19 cellular contexts compared by ENCODE assay signal in the genomic region with DNA sequence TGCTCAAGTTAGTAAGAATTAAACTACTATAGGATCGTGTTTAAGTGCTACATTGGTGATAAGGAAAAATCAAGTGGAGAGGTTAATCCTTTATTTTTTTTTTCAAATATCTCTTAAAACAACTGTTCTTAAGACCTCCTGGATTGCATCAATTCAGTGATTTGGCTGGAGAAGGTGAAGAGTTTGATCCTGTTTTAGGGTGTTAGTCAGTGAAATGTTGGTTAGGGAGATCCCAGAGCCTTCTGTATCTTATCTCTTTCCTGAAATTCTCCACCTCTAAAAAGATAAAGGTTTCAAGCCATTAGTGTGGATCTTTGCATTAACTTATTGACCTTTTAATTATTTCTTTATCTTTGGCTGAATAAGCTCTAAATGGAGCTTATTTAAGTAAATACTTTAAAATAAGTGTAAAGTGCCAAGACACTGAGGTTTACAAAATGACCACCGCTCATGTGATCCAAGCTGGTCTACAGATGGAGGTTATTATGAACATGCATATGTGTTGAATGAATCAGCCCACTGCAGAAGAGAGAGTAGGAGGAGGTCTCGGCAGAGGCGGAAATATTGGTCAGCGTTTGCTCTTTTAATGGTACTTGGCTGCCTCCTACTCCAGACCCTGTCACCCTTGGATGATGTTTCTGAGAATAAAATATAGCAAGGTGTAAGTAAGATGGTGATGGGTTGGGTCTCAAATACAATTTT.
A peak's percentile ranks its signal among the peaks of the same experiment; 100 is the strongest.
DNase-seq lines count a peak whose midpoint lies in the region; ATAC-seq and TF ChIP-seq lines count a peak whose summit lies in the region.
"Had no signal": no experiment of that assay in that cellular context is flagged by ENCODE, and none has a peak within 500 bp of the region (broad histone marks: within the 10 kb centered on the region; RNA-seq: fewer than 3 reads in every experiment).

No MANE protein-coding gene starts in this region.

- in situ Hi-C loops in astrocyte of the cerebellum (cut with HindIII; ENCODE audit: low sequenced_read_pairs), result no loop called here

- DNase-seq in AG08396 (ENCODE audit: low spot score) (peak; percentile 34), HS-5 (ENCODE audit: low read depth) (peak; percentile 84), astrocyte of the cerebellum (ENCODE audit: low read depth) (peak; percentile 83), hepatic stellate cell (ENCODE audit: low spot score) (peak; percentile 25)
- DNase-seq in activated effector memory CD4-positive, alpha-beta T cell treated with anti-CD3 and anti-CD28 coated beads, Interleukin-2, amount 50 U/mL, for 16 hours, result no peak
- no peak for DNase-seq in stimulated activated CD8-positive, alpha-beta memory T cell treated with anti-CD3 and anti-CD28 coated beads, Interleukin-4, amount 100 ng/mL, for 48 hours
- DNase-seq: ACHN; activated CD4-positive, alpha-beta T cell treated with anti-CD3 and anti-CD28 coated beads for 4 hours; activated naive CD4-positive, alpha-beta T cell treated with anti-CD3 and anti-CD28 coated beads, Interleukin-2, amount 50 U/mL, for 16 hours; effector CD4-positive, alpha-beta T cell; gastrocnemius medialis; lower lobe of right lung; NCI-H1930; NCI-H524 treated with DMSO at 0.1 percent for 48 hours; stimulated activated naive CD4-positive, alpha-beta T cell treated with Interleukin-2 at 50 U/mL for 16 hours had no signal

- ATAC-seq in GM21717 (IDR thresholded peaks at IDR 0.05; ENCODE audit: unreplicated experiment), result no peak
- ATAC-seq in GM21737 (IDR thresholded peaks at IDR 0.05; ENCODE audit: unreplicated experiment), result no peak
- ATAC-seq: gastrocnemius medialis, lower lobe of right lung had no signal

- TF ChIP-seq CTCF in astrocyte of the cerebellum (IDR thresholded peaks at IDR 0.05; ENCODE audit: low read depth, low read length, missing control alignments), result no peak

- H3K4me3 ChIP-seq in astrocyte of the cerebellum (ENCODE audit: low read depth, low read length), result no peak overlapping the region
- H3K4me3 ChIP-seq: gastrocnemius medialis, lower lobe of right lung, prostate gland, SJSA1 had no signal

Comparison
In these comparisons a context has a peak if more than half of its experiments do, and no peak if none do; other contexts are left out.
1. DNase-seq: peak in AG08396 (single experiment), HS-5 (single experiment), astrocyte of the cerebellum (single experiment) and hepatic stellate cell (single experiment); none in activated effector memory CD4-positive, alpha-beta T cell treated with anti-CD3 and anti-CD28 coated beads, Interleukin-2, amount 50 U/mL, for 16 hours (single experiment) and stimulated activated CD8-positive, alpha-beta memory T cell treated with anti-CD3 and anti-CD28 coated beads, Interleukin-4, amount 100 ng/mL, for 48 hours (single experiment).